Comparison of ENCODE assay signal across 16 cellular contexts in genomic region chr5:167912944-167913343, GRCh38.
DNase-seq lines count a peak whose midpoint lies in the region; ATAC-seq and TF ChIP-seq lines count a peak whose summit lies in the region.
"Had no signal": no experiment of that assay in that cellular context is flagged by ENCODE, and none has a peak within 500 bp of the region (broad histone marks: within the 10 kb centered on the region; RNA-seq: fewer than 3 reads in every experiment).

No MANE protein-coding gene starts in this region.

- H3F3A ChIP-seq in MM.1S (ENCODE audit: insufficient read depth, low read length): peaks cover 5% of the 10 kb centered on the region; the same call in 1 of the 2 replicates

- peaks cover 20% of the 10 kb centered on the region for H3K4me1 ChIP-seq in MM.1S (ENCODE audit: low read length)

- H3K4me3 ChIP-seq in MM.1S (ENCODE audit: low read length) (no peak overlapping the region), choroid plexus epithelial cell (ENCODE audit: low read depth, low read length) (no peak overlapping the region)
- H3K4me3 ChIP-seq: SK-N-MC had no signal

- H3K27ac ChIP-seq in MM.1S (ENCODE audit: low read length): no peak overlapping the region
- H3K27ac ChIP-seq: SK-N-MC had no signal

- TF ChIP-seq CTCF in MM.1S (IDR thresholded peaks at IDR 0.05; ENCODE audit: low read length): no peak
- no peak for TF ChIP-seq CTCF in choroid plexus epithelial cell (conservative IDR thresholded peaks at IDR 0.05; ENCODE audit: low read depth, low read length)

- DNase-seq in EH (ENCODE audit: low read depth) (peak; percentile 52), MM.1S (no peak), choroid plexus epithelial cell (ENCODE audit: low read depth) (peak; percentile 18), kidney tubule cell (ENCODE audit: low spot score) (peak; percentile 38), OCI-M2 (lab: John Stamatoyannopoulos, UW; ENCODE audit: unreplicated experiment) (no peak), SW480 (ENCODE audit: low spot score) (no peak)
- no peak for DNase-seq in activated naive CD4-positive, alpha-beta T cell treated with anti-CD3 and anti-CD28 coated beads, Interleukin-2, amount 50 U/mL, for 16 hours
- DNase-seq: C1 segment of cervical spinal cord, Karpas-422, NCI-H1417 treated with DMSO at 0.1 percent for 48 hours, NCI-H2029 treated with DMSO at 0.1 percent for 48 hours, NCI-H524 treated with DMSO at 0.1 percent for 48 hours, PC-3 had no signal

- H3K9me3 ChIP-seq in MM.1S (replicated peaks; ENCODE audit: insufficient read depth, low read length): no peaks in the 10 kb centered on the region

- peak overlapping the region; percentile 26; the same call in 1 of the 2 replicates for H3K4me2 ChIP-seq in MM.1S (ENCODE audit: low read depth, low read length)

- H3K36me3 ChIP-seq in MM.1S (replicated peaks; ENCODE audit: insufficient read depth, low read length): no peaks in the 10 kb centered on the region

- no peaks in the 10 kb centered on the region for H4K20me1 ChIP-seq in MM.1S (ENCODE audit: insufficient read depth, low read length)

- no peaks in the 10 kb centered on the region for H3K9me2 ChIP-seq in MM.1S (replicated peaks; ENCODE audit: insufficient read depth, low read length)

- H3K9ac ChIP-seq in MM.1S (ENCODE audit: low read length): no peak overlapping the region

- peaks cover 5% of the 10 kb centered on the region; the same call in 1 of the 2 replicates for H3K27me3 ChIP-seq in MM.1S (replicated peaks; ENCODE audit: insufficient read depth, low read length)

- no peak overlapping the region for H2AFZ ChIP-seq in MM.1S (ENCODE audit: low read length)

- no peak for ATAC-seq in HG03571 (IDR thresholded peaks at IDR 0.05; ENCODE audit: unreplicated experiment)
- ATAC-seq: PC-3, Right ventricle myocardium inferior had no signal

- no peaks in the 10 kb centered on the region for H3K79me2 ChIP-seq in MM.1S (ENCODE audit: low read length)

Comparison
In these comparisons a context has a peak if more than half of its experiments do, and no peak if none do; other contexts are left out.
1. DNase-seq: peak in EH (single experiment), choroid plexus epithelial cell (single experiment) and kidney tubule cell (single experiment); none in MM.1S (single experiment), OCI-M2 (single experiment), activated naive CD4-positive, alpha-beta T cell treated with anti-CD3 and anti-CD28 coated beads, Interleukin-2, amount 50 U/mL, for 16 hours (single experiment) and SW480 (single experiment).